Comparison of ENCODE assay signal across 1 cellular context in the genomic region with DNA sequence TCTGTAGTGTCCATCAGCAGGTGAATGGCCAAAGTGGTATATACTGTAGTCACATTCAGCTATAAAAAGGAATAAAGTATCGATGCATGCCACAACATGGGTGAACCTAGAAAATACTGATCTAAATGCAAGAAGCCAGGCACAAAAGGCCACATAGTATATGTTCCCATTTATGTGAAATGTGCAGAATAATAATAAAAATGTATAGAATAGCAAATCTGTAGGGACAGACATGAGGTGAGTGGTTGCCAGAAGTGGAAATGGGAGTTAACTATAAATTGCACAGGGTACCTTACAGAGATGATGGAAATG.
TF ChIP-seq lines count a peak whose summit lies in the region.

No MANE protein-coding gene starts in this region.

TF ChIP-seq in IMR-90, 13 proteins besides CTCF, POLR2A, EP300 and RAD21 (continued from another document):
- TF ChIP-seq, protein P1, sequence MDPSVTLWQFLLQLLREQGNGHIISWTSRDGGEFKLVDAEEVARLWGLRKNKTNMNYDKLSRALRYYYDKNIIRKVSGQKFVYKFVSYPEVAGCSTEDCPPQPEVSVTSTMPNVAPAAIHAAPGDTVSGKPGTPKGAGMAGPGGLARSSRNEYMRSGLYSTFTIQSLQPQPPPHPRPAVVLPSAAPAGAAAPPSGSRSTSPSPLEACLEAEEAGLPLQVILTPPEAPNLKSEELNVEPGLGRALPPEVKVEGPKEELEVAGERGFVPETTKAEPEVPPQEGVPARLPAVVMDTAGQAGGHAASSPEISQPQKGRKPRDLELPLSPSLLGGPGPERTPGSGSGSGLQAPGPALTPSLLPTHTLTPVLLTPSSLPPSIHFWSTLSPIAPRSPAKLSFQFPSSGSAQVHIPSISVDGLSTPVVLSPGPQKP (IDR thresholded peaks at IDR 0.05; ENCODE audit: borderline replicate concordance, low read depth, low read length), result no peak
- TF ChIP-seq FOS (IDR thresholded peaks at IDR 0.05; ENCODE audit: low read depth, low read length) (no peak), MAFK (IDR thresholded peaks at IDR 0.05; ENCODE audit: low read depth, low read length) (no peak)
